In genomic region chr10:44398747-44399477, GRCh38 we compare ENCODE assay signal across 16 cellular contexts. TPM values are rescaled to one million over a fixed set of nuclear protein-coding genes. Genes with fewer than 3 reads are reported as not detected.
DNase-seq lines count a peak whose midpoint lies in the region; ATAC-seq, FAIRE-seq and TF ChIP-seq lines count a peak whose summit lies in the region.
"Had no signal": no experiment of that assay in that cellular context is flagged by ENCODE, and none has a peak within 500 bp of the region (broad histone marks: within the 10 kb centered on the region; RNA-seq: fewer than 3 reads in every experiment).

No MANE protein-coding gene starts in this region.

- H3K79me2 ChIP-seq in mesendoderm (ENCODE audit: control insufficient read depth, insufficient read depth, low read length): no peaks in the 10 kb centered on the region

- peak; percentile 27 for ATAC-seq in upper lobe of right lung
- ATAC-seq: GM12878 had no signal

- peak; percentile 41 for DNase-seq in activated effector memory CD4-positive, alpha-beta T cell treated with anti-CD3 and anti-CD28 coated beads, Interleukin-2, amount 50 U/mL, for 16 hours
- DNase-seq in activated effector memory CD4-positive, alpha-beta T cell treated with Interleukin-2 at 50 U/mL for 16 hours: no peak
- DNase-seq in coronary artery (ENCODE audit: low spot score) (peak; percentile 60), mesendoderm (peak; percentile 73), upper lobe of right lung (peak; percentile 28), NCI-H69 (lab: John Stamatoyannopoulos, UW) (no peak), small intestine (no peak), foreskin melanocyte (no peak)
- DNase-seq: 8988T, KBM-7, NCI-H1048, NCI-H2227 treated with DMSO at 0.1 percent for 48 hours had no signal

- no peak overlapping the region for H2BK5ac ChIP-seq in mesendoderm (ENCODE audit: low read length)

- no CpG with 5 or more reads among the region's 13 CpGs for WGBS in mesendoderm (ENCODE audit: extremely low coverage, insufficient coverage, low lambda C conversion rate)
- 69 to 79% (median 76%) methylated on average over 13 of the region's 13 CpGs for WGBS in small intestine, 3 donors

- H2BK15ac ChIP-seq in mesendoderm (replicated peaks; ENCODE audit: low read depth): no peak overlapping the region

- H3K4ac ChIP-seq in mesendoderm (ENCODE audit: low read depth, low read length): no peak overlapping the region

- H3K36me3 ChIP-seq in mesendoderm (ENCODE audit: control insufficient read depth, insufficient read depth, low read length) (no peaks in the 10 kb centered on the region), upper lobe of right lung (no peaks in the 10 kb centered on the region), small intestine (ENCODE audit: control insufficient read depth in 2 of 2, insufficient read depth in 2 of 2, low read length in 2 of 2) (no peaks in the 10 kb centered on the region)
- H3K36me3 ChIP-seq: BLaER1 had no signal

- H3K23ac ChIP-seq in mesendoderm (ENCODE audit: low read length): no peak overlapping the region

- no peak overlapping the region for H3K9ac ChIP-seq in mesendoderm (ENCODE audit: low read length)
- H3K9ac ChIP-seq: BLaER1 had no signal

- TF ChIP-seq CTCF in coronary artery (IDR thresholded peaks at IDR 0.05) (no peak), upper lobe of right lung (IDR thresholded peaks at IDR 0.05) (no peak)

- H3K79me1 ChIP-seq in mesendoderm (ENCODE audit: low read length): no peaks in the 10 kb centered on the region

- H3K27me3 ChIP-seq in mesendoderm (ENCODE audit: insufficient read depth, low read length, poor library complexity) (no peaks in the 10 kb centered on the region), upper lobe of right lung (no peaks in the 10 kb centered on the region), small intestine (ENCODE audit: control insufficient read depth in 2 of 2, insufficient read depth in 2 of 2, low read length in 2 of 2) (peaks cover 0 to 2% of the 10 kb centered on the region in 2 donors)

- no peak overlapping the region for H3K18ac ChIP-seq in mesendoderm (ENCODE audit: low read length)

- no peak overlapping the region for H3K4me2 ChIP-seq in mesendoderm (ENCODE audit: low read length)
- H3K4me2 ChIP-seq: BLaER1 had no signal

- no peak overlapping the region for H4K5ac ChIP-seq in mesendoderm (ENCODE audit: low read length)

- FAIRE-seq in small intestine (lab: Jason Lieb, UNC): no peak
- FAIRE-seq: GM12878, GM18507 had no signal

- no peak overlapping the region for H2BK120ac ChIP-seq in mesendoderm (ENCODE audit: low read depth, low read length)

- no peak overlapping the region for H3K56ac ChIP-seq in mesendoderm (ENCODE audit: low read length)

- no peak overlapping the region for H3K27ac ChIP-seq in coronary artery
- no peak overlapping the region for H3K27ac ChIP-seq in mesendoderm (ENCODE audit: low read depth, low read length)
- H3K27ac ChIP-seq in upper lobe of right lung: no peak overlapping the region
- H3K27ac ChIP-seq in small intestine (ENCODE audit: low read depth in 1 of 2, low read length in 1 of 2): no peak overlapping the region
- H3K27ac ChIP-seq: BLaER1, RWPE1 had no signal

- peaks cover 15% of the 10 kb centered on the region for H3K4me1 ChIP-seq in mesendoderm (ENCODE audit: control insufficient read depth, low read depth, low read length)
- no peaks in the 10 kb centered on the region for H3K4me1 ChIP-seq in upper lobe of right lung
- H3K4me1 ChIP-seq in small intestine (ENCODE audit: control insufficient read depth in 2 of 2, insufficient read depth in 1 of 2, low read depth in 1 of 2, low read length in 1 of 2): no peaks in the 10 kb centered on the region

- no peak overlapping the region for H2AK5ac ChIP-seq in mesendoderm (ENCODE audit: low read length)

- no peaks in the 10 kb centered on the region for H3K9me3 ChIP-seq in upper lobe of right lung
- H3K9me3 ChIP-seq in small intestine (ENCODE audit: control insufficient read depth, low read depth): no peaks in the 10 kb centered on the region
- H3K9me3 ChIP-seq: BLaER1 had no signal

- H4K8ac ChIP-seq in mesendoderm (ENCODE audit: low read depth, low read length): no peak overlapping the region

- H3K4me3 ChIP-seq in coronary artery (no peak overlapping the region), mesendoderm (ENCODE audit: low read length) (no peak overlapping the region), upper lobe of right lung (no peak overlapping the region), small intestine (ENCODE audit: low read depth in 1 of 2, low read length in 2 of 2) (no peak overlapping the region)
- H3K4me3 ChIP-seq: BLaER1, GM12878 had no signal

- intact Hi-C loops in upper lobe of right lung (cut with DNase I): no loop called here

RNA-seq across cellular contexts. Expression of gene CXCL12, which starts 14.0 kb away (rescaled TPM):
- 22.7 TPM for polyA plus RNA-seq in mesendoderm (2013, experiment 1 of 2)
- 24.7 TPM for polyA plus RNA-seq in mesendoderm (2013, experiment 2 of 2)
- 40.8 TPM for total RNA-seq in upper lobe of right lung
- polyA plus RNA-seq in small intestine: 10 to 100 TPM in 1 of 3 donors, 1 to 10 TPM in 1, under 1 TPM in 1; 0.67 to 32.4 (median 8.9) TPM

Comparison
In these comparisons a context has a peak if more than half of its experiments do, and no peak if none do; other contexts are left out.
1. DNase-seq: peak in activated effector memory CD4-positive, alpha-beta T cell treated with anti-CD3 and anti-CD28 coated beads, Interleukin-2, amount 50 U/mL, for 16 hours (single experiment), coronary artery (single experiment), mesendoderm (single experiment) and upper lobe of right lung (single experiment); none in activated effector memory CD4-positive, alpha-beta T cell treated with Interleukin-2 at 50 U/mL for 16 hours (single experiment), NCI-H69 (single experiment), small intestine (single experiment) and foreskin melanocyte (single experiment).